Comparison of ENCODE assay signal across 7 cellular contexts in the genomic region with DNA sequence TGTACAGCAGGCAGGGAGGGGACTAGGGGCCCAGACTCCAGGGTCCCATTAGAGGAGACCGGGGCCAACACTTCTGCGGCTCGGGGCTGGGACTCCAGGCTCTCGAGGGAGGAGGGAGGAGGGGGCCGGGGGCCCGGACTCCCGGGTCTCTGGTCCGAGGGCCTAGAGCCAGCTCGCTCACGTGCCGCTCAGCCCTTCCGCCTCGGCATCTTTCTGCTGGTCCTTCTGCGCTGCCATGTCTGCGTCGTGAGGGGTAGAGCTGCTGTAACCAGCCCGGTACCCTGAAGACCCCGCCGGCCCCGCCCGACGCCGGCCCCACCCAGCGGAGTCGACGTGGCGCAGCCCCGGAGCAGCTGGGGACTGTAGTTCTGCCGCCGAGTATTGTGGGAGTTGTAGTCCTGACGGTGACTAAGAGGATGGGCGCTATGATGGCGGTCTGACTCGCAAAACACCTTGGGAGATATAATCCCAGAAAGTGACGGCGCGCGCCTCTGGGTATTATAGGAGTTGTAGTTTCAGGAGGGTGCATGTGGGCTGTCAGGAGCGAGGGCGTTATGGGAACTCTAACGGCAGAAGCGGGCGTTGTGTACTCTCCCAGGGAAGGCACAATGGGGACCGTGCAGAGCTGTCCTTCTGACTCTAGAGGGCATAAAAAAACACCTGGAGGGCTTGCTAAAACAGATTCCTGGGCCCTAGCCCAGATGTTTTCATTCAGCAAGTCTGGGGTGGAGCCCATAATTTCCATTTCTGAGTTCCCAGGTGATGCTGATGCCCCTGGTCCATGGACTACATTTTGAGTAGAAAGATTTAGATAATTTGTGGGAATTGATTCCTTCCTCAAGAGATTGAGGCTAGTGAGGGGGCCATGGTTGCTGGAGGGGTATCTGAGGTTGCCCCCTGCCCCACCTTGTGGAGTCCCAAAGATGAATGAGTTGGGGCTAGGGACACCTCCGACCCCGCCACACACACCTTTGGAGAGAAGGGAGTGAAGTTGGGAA. TPM values are rescaled to one million over a fixed set of nuclear protein-coding genes. Genes with fewer than 3 reads are reported as not detected.
DNase-seq lines count a peak whose midpoint lies in the region; ATAC-seq, FAIRE-seq and TF ChIP-seq lines count a peak whose summit lies in the region.

A gene with protein sequence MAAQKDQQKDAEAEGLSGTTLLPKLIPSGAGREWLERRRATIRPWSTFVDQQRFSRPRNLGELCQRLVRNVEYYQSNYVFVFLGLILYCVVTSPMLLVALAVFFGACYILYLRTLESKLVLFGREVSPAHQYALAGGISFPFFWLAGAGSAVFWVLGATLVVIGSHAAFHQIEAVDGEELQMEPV (minus strand): TSS at position 266 of the 998 bp plus-strand sequence. CDS start 29 bp downstream, at position 237.

- H3K36me3 ChIP-seq in body of pancreas (replicated peaks in 1 of 2; ENCODE audit: insufficient read depth in 1 of 2, low read depth in 2 of 2): no peaks in the 10 kb centered on the region
- peaks cover 0 to 11% of the 10 kb centered on the region in 2 donors for H3K36me3 ChIP-seq in gastrocnemius medialis

- no peak for TF ChIP-seq CTCF in body of pancreas (IDR thresholded peaks at IDR 0.05)
- TF ChIP-seq CTCF in gastrocnemius medialis (IDR thresholded peaks at IDR 0.05 in 4 of 5, conservative IDR thresholded peaks at IDR 0.05 in 1 of 5): no peak

- FAIRE-seq in TTC549 (lab: Jason Lieb, UNC): peak; percentile 33

- peaks cover 15% of the 10 kb centered on the region for H3K4me1 ChIP-seq in body of pancreas
- H3K4me1 ChIP-seq in gastrocnemius medialis: peaks cover 11 to 15% of the 10 kb centered on the region in 2 donors

- intact Hi-C loops in body of pancreas (cut with DNase I) (loop anchor here (5.0 kb wide), 1 partner anchor 82 kb away; the partner anchor contains the start of gene CD79A), gastrocnemius medialis (cut with DNase I; ENCODE audit: low total_unique reads) (loop anchor here (1.0 to 10.0 kb wide), 5 partner anchors 75 to 1573 kb away; partner anchors contain the start of genes GSK3A, ZNF574 and ZNF575)

- ATAC-seq in GM18517 (IDR thresholded peaks at IDR 0.05; ENCODE audit: unreplicated experiment): peak; percentile 84
- peak; percentile 77 for ATAC-seq in HG03045 (IDR thresholded peaks at IDR 0.05; ENCODE audit: unreplicated experiment)
- ATAC-seq in body of pancreas: peak; percentile 81
- ATAC-seq in gastrocnemius medialis: peak; percentile 96

- H3K4me3 ChIP-seq in body of pancreas (peak within 1 kb of the TSS; percentile 54 to 94), gastrocnemius medialis (peak within 1 kb of the TSS; percentile 63 to 96 (median 92))

- H3K27ac ChIP-seq in body of pancreas (peak within 1 kb of the TSS; percentile 83 to 90 (median 86)), gastrocnemius medialis (peak within 1 kb of the TSS; percentile 82 to 89 (median 86))

- no peaks in the 10 kb centered on the region for H3K9me3 ChIP-seq in body of pancreas
- H3K9me3 ChIP-seq in gastrocnemius medialis: no peaks in the 10 kb centered on the region

- H3K27me3 ChIP-seq in body of pancreas (no peaks in the 10 kb centered on the region), gastrocnemius medialis (no peaks in the 10 kb centered on the region)

- WGBS in body of pancreas, 2 donors: 4 to 19% methylated on average over 10 to 46 of the region's 46 CpGs

- TF ChIP-seq POLR2A in body of pancreas (IDR thresholded peaks at IDR 0.05) (no peak), gastrocnemius medialis (IDR thresholded peaks at IDR 0.05) (peak in 1 of 2 donors; percentile 32)

- in situ Hi-C loops in gastrocnemius medialis (cut with MboI; ENCODE audit: low sequenced_read_pairs in 4 of 4): loop anchor here in 2 of 4 donors (10.0 kb wide), 2 partner anchors 95 to 105 kb away; partner anchors contain the start of gene RPS19 (in 1 of the 2)

- DNase-seq in NCI-H2107 treated with DMSO at 0.1 percent for 48 hours (lab: John Stamatoyannopoulos, UW; ENCODE audit: unreplicated experiment) (peak; percentile 92), body of pancreas (peak; percentile 86 to 91 (median 90)), iPS DF 4.7 (ENCODE audit: extremely low read depth, low spot score) (peak; percentile 92), gastrocnemius medialis (peak; percentile 81 to 83)

RNA-seq across cellular contexts. Expression of the gene that starts here (rescaled TPM):
- total RNA-seq in body of pancreas: 10 to 100 TPM; 87.3 to 88.5 TPM
- 100 to 1,000 TPM in 3 of 4 donors, 10 to 100 TPM in 1; 94.4 to 146 (median 110) TPM for total RNA-seq in gastrocnemius medialis

Comparison
In these comparisons a context has a peak if more than half of its experiments do, and no peak if none do; other contexts are left out.
1. Peak in every context shown above with its lines: DNase-seq, ATAC-seq, H3K4me3 ChIP-seq and H3K27ac ChIP-seq.